Comparison of ENCODE assay signal across 11 cellular contexts in genomic region chr19:30315159-30315558, GRCh38. TPM values are rescaled to one million over a fixed set of nuclear protein-coding genes. Genes with fewer than 3 reads are reported as not detected.
"Had no signal": no experiment of that assay in that cellular context is flagged by ENCODE, and none has a peak within 500 bp of the region (broad histone marks: within the 10 kb centered on the region; RNA-seq: fewer than 3 reads in every experiment).

No MANE protein-coding gene starts in this region.

- H3K27ac Mint-ChIP-seq: GM23338, HFFc6, IgD-negative memory B cell had no signal

- DNase-seq: H9, HCEC 1CT, HFFc6, KG1 had no signal

- H3K27me3 Mint-ChIP-seq: IgD-negative memory B cell had no signal

- H3K27ac ChIP-seq: HL-60 had no signal

- H3K4me1 Mint-ChIP-seq: IgD-negative memory B cell had no signal

- H3K4me2 ChIP-seq: GM23338 had no signal

- H3K4me3 Mint-ChIP-seq: GM23338, H9, HFFc6, IgD-negative memory B cell had no signal

- H2AFZ ChIP-seq: GM23338 had no signal

- H3K4me3 ChIP-seq: GM23338 had no signal

- FAIRE-seq: H1, H54, HepG2 had no signal

- ATAC-seq: GM23338 had no signal

RNA-seq across cellular contexts. Expression of gene ZNF536, which starts 57.0 kb away (rescaled TPM):
- total RNA-seq: H9, HepG2, HFFc6, HT1080 had no signal
- polyA plus RNA-seq: GM23338, HepG2, IgD-negative memory B cell had no signal
